Comparison of ENCODE assay signal across 8 cellular contexts in the genomic region with DNA sequence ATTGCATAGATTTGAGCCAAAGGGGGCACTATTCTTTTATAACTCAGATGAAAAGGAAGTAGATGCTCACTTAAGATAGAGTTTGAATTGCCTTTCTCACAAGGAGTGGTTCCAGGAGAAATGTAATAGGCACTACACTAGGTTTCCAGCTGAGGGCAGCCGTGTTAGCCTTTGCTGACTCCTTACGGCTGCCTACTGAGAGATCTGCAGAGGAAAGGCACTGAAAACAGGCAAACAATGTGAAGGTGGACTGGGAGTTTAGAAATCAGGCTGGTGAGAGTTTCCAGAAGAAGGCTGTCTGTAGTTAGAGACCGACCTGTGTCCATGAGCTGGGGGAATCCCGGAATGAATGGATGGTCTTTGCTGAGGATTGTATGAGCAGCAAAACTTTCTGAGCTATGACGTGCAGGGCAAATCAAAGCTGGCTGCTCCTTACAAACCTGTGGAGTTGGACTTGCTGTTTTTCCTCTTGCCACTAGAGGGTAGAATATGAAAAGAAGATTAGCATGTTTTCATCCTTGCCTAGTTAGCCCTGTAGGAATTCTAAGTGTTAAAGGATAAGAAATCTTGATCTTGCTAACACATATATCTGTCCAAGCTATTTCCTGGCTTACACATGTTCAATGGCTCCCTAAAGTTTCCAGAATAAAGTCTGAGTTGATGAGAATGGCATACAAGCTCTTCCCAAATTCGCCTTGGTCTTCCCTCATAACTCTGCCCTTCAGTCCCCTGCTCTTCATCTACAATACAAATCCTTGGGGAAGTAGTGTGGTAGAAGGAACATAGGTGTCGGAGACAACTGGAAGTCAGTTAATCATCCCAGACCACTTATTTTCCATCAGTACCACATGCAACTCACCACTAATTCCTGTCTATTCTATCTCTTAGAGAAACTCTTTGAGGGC. TPM values are rescaled to one million over a fixed set of nuclear protein-coding genes. Genes with fewer than 3 reads are reported as not detected.
DNase-seq lines count a peak whose midpoint lies in the region; ATAC-seq and TF ChIP-seq lines count a peak whose summit lies in the region.

No MANE protein-coding gene starts in this region.

- H3K4me2 ChIP-seq in SU-DHL-6 (ENCODE audit: low read depth, low read length, poor library complexity, severe bottlenecking), result peak overlapping the region; percentile 25
- peak overlapping the region; percentile 80 for H3K4me2 ChIP-seq in trophoblast cell (ENCODE audit: low read length)

- peak; percentile 84 for DNase-seq in AG08395 (ENCODE audit: low spot score)
- peak; percentile 72 for DNase-seq in NCI-H1105 treated with DMSO at 0.1 percent for 48 hours (lab: John Stamatoyannopoulos, UW)
- DNase-seq in amniotic epithelial cell (ENCODE audit: low read depth), result peak; percentile 85
- peak; percentile 16 to 49 for DNase-seq in heart right ventricle
- DNase-seq in trophoblast cell, result peak; percentile 80 to 90
- DNase-seq in OCI-M2 (lab: John Stamatoyannopoulos, UW; ENCODE audit: unreplicated experiment), result no peak

- H3K79me2 ChIP-seq in SU-DHL-6 (ENCODE audit: insufficient read depth, low read length) (no peaks in the 10 kb centered on the region), trophoblast cell (ENCODE audit: control insufficient read depth, insufficient read depth, low read length, poor library complexity) (no peaks in the 10 kb centered on the region)

- no peak overlapping the region for H2BK120ac ChIP-seq in trophoblast cell (ENCODE audit: insufficient read depth, low read length, poor library complexity)

- H3K4me1 ChIP-seq in heart right ventricle (peaks cover 0 to 20% (median 11%) of the 10 kb centered on the region in 9 donors), trophoblast cell (ENCODE audit: control insufficient read depth in 1 of 2, insufficient read depth in 2 of 2, low read length in 2 of 2) (peaks cover 0 to 2% of the 10 kb centered on the region in 2 experiments)

- TF ChIP-seq CTCF in SU-DHL-6 (IDR thresholded peaks at IDR 0.05; ENCODE audit: insufficient read depth, low read length, poor library complexity, severe bottlenecking), result no peak
- TF ChIP-seq CTCF in heart right ventricle (IDR thresholded peaks at IDR 0.05), result peak; percentile 61 to 82 (median 77)

- no peak overlapping the region for H3K9ac ChIP-seq in SU-DHL-6 (ENCODE audit: low read length)
- no peak overlapping the region for H3K9ac ChIP-seq in trophoblast cell (ENCODE audit: low read length)

- no peak overlapping the region for H4K12ac ChIP-seq in trophoblast cell (ENCODE audit: low read depth, low read length)

- no peaks in the 10 kb centered on the region for H3K9me2 ChIP-seq in SU-DHL-6 (replicated peaks; ENCODE audit: insufficient read depth, low read length)

- no peaks in the 10 kb centered on the region for H3K27me3 ChIP-seq in SU-DHL-6 (ENCODE audit: low read length)
- no peaks in the 10 kb centered on the region for H3K27me3 ChIP-seq in heart right ventricle
- H3K27me3 ChIP-seq in trophoblast cell (ENCODE audit: insufficient read depth, low read length), result no peaks in the 10 kb centered on the region

- peak overlapping the region; percentile 56 for H2AFZ ChIP-seq in SU-DHL-6 (ENCODE audit: low read depth, low read length, severe bottlenecking)
- H2AFZ ChIP-seq in trophoblast cell (ENCODE audit: insufficient read depth, low read length, poor library complexity), result peak overlapping the region; percentile 97

- H4K91ac ChIP-seq in trophoblast cell (ENCODE audit: low read depth, low read length), result no peak overlapping the region

- H3F3A ChIP-seq in SU-DHL-6 (ENCODE audit: insufficient read depth), result peaks cover 8% of the 10 kb centered on the region; the same call in 1 of the 2 replicates

- no peak overlapping the region for H3K14ac ChIP-seq in trophoblast cell (ENCODE audit: low read length)

- no peak overlapping the region for H3K4ac ChIP-seq in trophoblast cell (ENCODE audit: low read depth, low read length)

- no peak overlapping the region for H2AK5ac ChIP-seq in trophoblast cell (ENCODE audit: low read length)

- H2BK5ac ChIP-seq in trophoblast cell (ENCODE audit: low read depth, low read length, poor library complexity), result peak overlapping the region; percentile 19

- H3K27ac ChIP-seq in SU-DHL-6 (ENCODE audit: low read depth, low read length), result no peak overlapping the region
- peak overlapping the region in 9 of 10 donors; percentile 15 to 79 (median 47) for H3K27ac ChIP-seq in heart right ventricle
- H3K27ac ChIP-seq in trophoblast cell (ENCODE audit: low read depth, low read length), result no peak overlapping the region

- peak overlapping the region; percentile 35 for H4K8ac ChIP-seq in trophoblast cell (ENCODE audit: low read depth, low read length)

- WGBS in heart right ventricle, 2 donors, result 15 to 16% methylated on average over 7 of the region's 7 CpGs
- no CpG with 5 or more reads among the region's 7 CpGs for WGBS in trophoblast cell (ENCODE audit: extremely low coverage, insufficient coverage, insufficient read length)

- H2BK12ac ChIP-seq in trophoblast cell (ENCODE audit: low read length), result no peak overlapping the region

- no peaks in the 10 kb centered on the region for H4K20me1 ChIP-seq in SU-DHL-6 (ENCODE audit: low read depth, low read length)

- ATAC-seq in GM19452 (IDR thresholded peaks at IDR 0.05; ENCODE audit: unreplicated experiment) (peak; percentile 55), heart right ventricle (peak; percentile 87 to 96 (median 94))

- H3K23ac ChIP-seq in trophoblast cell (ENCODE audit: low read length), result no peak overlapping the region

- H3K79me1 ChIP-seq in trophoblast cell (ENCODE audit: low read length), result no peaks in the 10 kb centered on the region

- intact Hi-C loops in heart right ventricle (cut with DNase I), result loop anchor here (1.0 to 5.0 kb wide), 6 partner anchors 162 to 167 kb away; no protein-coding TSS in a partner anchor

- H3K18ac ChIP-seq in trophoblast cell (ENCODE audit: low read length), result no peak overlapping the region

- H3K36me3 ChIP-seq in SU-DHL-6 (ENCODE audit: low read length), result no peaks in the 10 kb centered on the region
- H3K36me3 ChIP-seq in heart right ventricle, result no peaks in the 10 kb centered on the region
- no peaks in the 10 kb centered on the region for H3K36me3 ChIP-seq in trophoblast cell (ENCODE audit: control insufficient read depth in 1 of 2, insufficient read depth in 2 of 2, low read length in 2 of 2)

- H3K4me3 ChIP-seq in SU-DHL-6 (ENCODE audit: insufficient read depth, low read length, poor library complexity, severe bottlenecking), result no peak overlapping the region
- peak overlapping the region in 6 of 10 donors; percentile 11 to 36 (median 20) for H3K4me3 ChIP-seq in heart right ventricle
- H3K4me3 ChIP-seq in trophoblast cell (ENCODE audit: low read depth, low read length), result no peak overlapping the region

- no peaks in the 10 kb centered on the region for H3K9me3 ChIP-seq in SU-DHL-6 (ENCODE audit: insufficient read depth, low read length)
- no peaks in the 10 kb centered on the region for H3K9me3 ChIP-seq in heart right ventricle
- H3K9me3 ChIP-seq in trophoblast cell (ENCODE audit: insufficient read depth, low read depth, low read length), result no peaks in the 10 kb centered on the region

RNA-seq across cellular contexts. Expression of a gene that starts 20.1 kb away (rescaled TPM):
- 10 to 100 TPM; 49.6 to 86.9 (median 70.7) TPM for total RNA-seq in heart right ventricle
- 1 to 10 TPM; 6.4 to 8.9 TPM for polyA plus RNA-seq in heart right ventricle
- polyA plus RNA-seq in trophoblast cell (2013), result 24.7 and 29.0 TPM in 2 replicates

Comparison
In these comparisons a context has a peak if more than half of its experiments do, and no peak if none do; other contexts are left out.
1. H3K27ac ChIP-seq: peak in heart right ventricle (9 of 10); none in SU-DHL-6 (single experiment) and trophoblast cell (single experiment).
2. H3K4me3 ChIP-seq: peak in heart right ventricle (6 of 10); none in SU-DHL-6 (single experiment) and trophoblast cell (single experiment).